ENCODE assay signal across 1 cellular context in genomic region chr11:43968719-43969118, GRCh38.
A peak's percentile ranks its signal among the peaks of the same experiment; 100 is the strongest.
TF ChIP-seq lines count a peak whose summit lies in the region.

No MANE protein-coding gene starts in this region.

TF ChIP-seq in K562, 482 proteins besides CTCF, POLR2A, EP300 and RAD21:
- no peak for TF ChIP-seq SMAD1 (IDR thresholded peaks at IDR 0.05; ENCODE audit: low read depth, low read length, partially characterized antibody)
- TF ChIP-seq MAFG (tag; conservative IDR thresholded peaks at IDR 0.05), result 0 out of 2 replicates have a peak, but pooled peaks have one; percentile 8
- peak; percentile 37; the same call in 1 of the 2 replicates for TF ChIP-seq NFE2 (IDR thresholded peaks at IDR 0.05; ENCODE audit: low read depth)
- no peak for TF ChIP-seq XRCC5 (IDR thresholded peaks at IDR 0.05; ENCODE audit: low read depth, low read length)
- no peak for TF ChIP-seq MITF (IDR thresholded peaks at IDR 0.05)
- TF ChIP-seq ZNF561 (CRISPR knock-in tag; conservative IDR thresholded peaks at IDR 0.05), result no peak
- no peak for TF ChIP-seq TFAM (CRISPR knock-in tag; conservative IDR thresholded peaks at IDR 0.05)
- peak; percentile 26; the same call in 1 of the 2 replicates for TF ChIP-seq C11orf30 (IDR thresholded peaks at IDR 0.05; ENCODE audit: low read depth)
- TF ChIP-seq RFX1 (IDR thresholded peaks at IDR 0.05), result no peak
- no peak for TF ChIP-seq BCOR (IDR thresholded peaks at IDR 0.05)
- TF ChIP-seq ZNF318 (IDR thresholded peaks at IDR 0.05; ENCODE audit: borderline replicate concordance in 1 of 2, low read depth in 1 of 2), result no peak
- TF ChIP-seq RUNX1 (IDR thresholded peaks at IDR 0.05; ENCODE audit: low read depth), result no peak
- no peak for TF ChIP-seq NCOA6 (IDR thresholded peaks at IDR 0.05)
- TF ChIP-seq TEAD4 (IDR thresholded peaks at IDR 0.05; ENCODE audit: low read length), result no peak
- TF ChIP-seq TEAD4 (CRISPR knock-in tag; IDR thresholded peaks at IDR 0.05; ENCODE audit: borderline replicate concordance), result no peak
- TF ChIP-seq ZNF239 (CRISPR knock-in tag; IDR thresholded peaks at IDR 0.05), result no peak
- no peak for TF ChIP-seq EHMT2 (IDR thresholded peaks at IDR 0.05)
